8 cellular contexts compared by ENCODE assay signal in genomic region chr1:24555591-24556413, GRCh38. TPM values are rescaled to one million over a fixed set of nuclear protein-coding genes. Genes with fewer than 3 reads are reported as not detected.
DNase-seq lines count a peak whose midpoint lies in the region; ATAC-seq and TF ChIP-seq lines count a peak whose summit lies in the region.

NCMAP (plus strand) TSS chr1:24556087; CDS start chr1:24595431, 39,344 bp downstream.

- H3K36me3 Mint-ChIP-seq in CD8-positive, alpha-beta memory T cell = no peaks in the 10 kb centered on the region
- H3K36me3 Mint-ChIP-seq in brain = no peaks in the 10 kb centered on the region

- H3K9me3 Mint-ChIP-seq in CD8-positive, alpha-beta memory T cell = no peaks in the 10 kb centered on the region
- H3K9me3 Mint-ChIP-seq in brain = peaks cover 0 to 7% (median 0%) of the 10 kb centered on the region in 5 experiments

- no peaks in the 10 kb centered on the region for H3K36me3 ChIP-seq in CD8-positive, alpha-beta memory T cell (ENCODE audit: insufficient read depth, low read length)
- H3K36me3 ChIP-seq in RWPE2 (ENCODE audit: low read depth) (no peaks in the 10 kb centered on the region), right lobe of liver (no peaks in the 10 kb centered on the region), testis (ENCODE audit: low read depth, missing control alignments) (no peaks in the 10 kb centered on the region), adrenal gland (replicated peaks in 1 of 2) (no peaks in the 10 kb centered on the region)

- peak within 1 kb of the TSS; percentile 46 to 90 (median 73) for H3K4me3 Mint-ChIP-seq in CD8-positive, alpha-beta memory T cell
- peak within 1 kb of the TSS in 4 of 5 experiments; percentile 29 to 72 (median 70) for H3K4me3 Mint-ChIP-seq in brain

- peak; percentile 12 for TF ChIP-seq CTCF in RWPE2 (IDR thresholded peaks at IDR 0.05; ENCODE audit: poor library complexity, severe bottlenecking)
- no peak for TF ChIP-seq CTCF in brain (conservative IDR thresholded peaks at IDR 0.05)
- peak in 2 of 4 donors; percentile 35 to 42 for TF ChIP-seq CTCF in right lobe of liver (IDR thresholded peaks at IDR 0.05)
- TF ChIP-seq CTCF in testis (IDR thresholded peaks at IDR 0.05) = no peak
- TF ChIP-seq CTCF in adrenal gland (IDR thresholded peaks at IDR 0.05) = no peak

- TF ChIP-seq POLR2A in right lobe of liver (IDR thresholded peaks at IDR 0.05) = no peak
- TF ChIP-seq POLR2A in testis (IDR thresholded peaks at IDR 0.05) = no peak
- TF ChIP-seq POLR2A in adrenal gland (IDR thresholded peaks at IDR 0.05) = no peak

- H3K27me3 ChIP-seq in CD8-positive, alpha-beta memory T cell (ENCODE audit: insufficient read depth, low read length, poor library complexity, severe bottlenecking) = peaks cover 7% of the 10 kb centered on the region
- H3K27me3 ChIP-seq in RWPE2 (ENCODE audit: insufficient read depth, poor library complexity, severe bottlenecking) (no peaks in the 10 kb centered on the region), right lobe of liver (no peaks in the 10 kb centered on the region), testis (no peaks in the 10 kb centered on the region), adrenal gland (peaks cover 18% of the 10 kb centered on the region)

- H3K27me3 Mint-ChIP-seq in CD8-positive, alpha-beta memory T cell = peaks cover 15 to 37% of the 10 kb centered on the region in 2 donors
- H3K27me3 Mint-ChIP-seq in brain = peaks cover 59% of the 10 kb centered on the region

- DNase-seq in CD8-positive, alpha-beta memory T cell = peak; percentile 14 to 60 (median 45)
- DNase-seq in RWPE2 (ENCODE audit: low spot score) = no peak
- peak; percentile 69 to 81 (median 77) for DNase-seq in right lobe of liver
- peak; percentile 36 for DNase-seq in testis
- no peak for DNase-seq in DMS114 treated with DMSO at 0.1 percent for 48 hours (lab: John Stamatoyannopoulos, UW; ENCODE audit: unreplicated experiment)
- DNase-seq in NOMO-1 (lab: John Stamatoyannopoulos, UW; ENCODE audit: unreplicated experiment in 2 of 2) = no peak
- no peak for DNase-seq in adrenal gland

- no peak within 1 kb of the TSS for H3K27ac ChIP-seq in CD8-positive, alpha-beta memory T cell (ENCODE audit: low read depth, low read length)
- H3K27ac ChIP-seq in RWPE2 (ENCODE audit: poor library complexity, severe bottlenecking) (no peak within 1 kb of the TSS), right lobe of liver (peak within 1 kb of the TSS in 1 of 3 donors; percentile 56), testis (no peak within 1 kb of the TSS), adrenal gland (no peak within 1 kb of the TSS)

- peak within 1 kb of the TSS; percentile 32 for H3K4me3 ChIP-seq in CD8-positive, alpha-beta memory T cell (ENCODE audit: low read length)
- peak within 1 kb of the TSS; percentile 24 for H3K4me3 ChIP-seq in RWPE2 (ENCODE audit: severe bottlenecking)
- H3K4me3 ChIP-seq in right lobe of liver = peak within 1 kb of the TSS; percentile 31 to 56 (median 51)
- H3K4me3 ChIP-seq in testis = peak within 1 kb of the TSS in 1 of 2 donors; percentile 9
- H3K4me3 ChIP-seq in adrenal gland = peak within 1 kb of the TSS in 1 of 4 donors; percentile 26

- CTCF ChIA-PET in CD8-positive, alpha-beta memory T cell (lab: Charles Lee) = interaction anchor here (1.2 kb wide), 1 partner anchor 51 kb away, joined by 3 read pairs; no protein-coding TSS in a partner anchor

- 0% methylated on average over 2 of the region's 61 CpGs for WGBS in right lobe of liver (ENCODE audit: insufficient coverage, low coverage, low lambda C conversion rate, missing lambda C conversion rate)
- WGBS in testis, 2 donors = 2 to 4% methylated on average over 16 to 29 of the region's 61 CpGs
- 7 to 32% (median 13%) methylated on average over 8 to 61 of the region's 61 CpGs for WGBS in adrenal gland, 4 donors

- no peaks in the 10 kb centered on the region for H3K9me3 ChIP-seq in CD8-positive, alpha-beta memory T cell (ENCODE audit: low read length)
- H3K9me3 ChIP-seq in RWPE2 (ENCODE audit: severe bottlenecking) (no peaks in the 10 kb centered on the region), right lobe of liver (no peaks in the 10 kb centered on the region), testis (no peaks in the 10 kb centered on the region), adrenal gland (replicated peaks in 1 of 3) (no peaks in the 10 kb centered on the region)

- H3K4me1 ChIP-seq in CD8-positive, alpha-beta memory T cell (ENCODE audit: insufficient read depth, low read length) = peaks cover 9% of the 10 kb centered on the region
- H3K4me1 ChIP-seq in RWPE2 (ENCODE audit: insufficient read depth, poor library complexity, severe bottlenecking) = no peaks in the 10 kb centered on the region
- peaks cover 0 to 23% (median 9%) of the 10 kb centered on the region in 4 donors for H3K4me1 ChIP-seq in right lobe of liver
- no peaks in the 10 kb centered on the region for H3K4me1 ChIP-seq in testis
- H3K4me1 ChIP-seq in adrenal gland (replicated peaks in 1 of 2) = peaks cover 0 to 7% of the 10 kb centered on the region in 2 donors

- intact Hi-C loops in right lobe of liver (cut with DNase I) (loop anchor here in 1 of 2 donors (10.0 kb wide), 1 partner anchor 79 kb away; no protein-coding TSS in a partner anchor), testis (cut with DNase I; ENCODE audit: low total_unique reads) (no loop called here), adrenal gland (cut with DNase I) (no loop called here)

- peak within 1 kb of the TSS in 5 of 8 donors; percentile 28 to 83 (median 59) for H3K27ac Mint-ChIP-seq in CD8-positive, alpha-beta memory T cell
- H3K27ac Mint-ChIP-seq in brain = peak within 1 kb of the TSS in 2 of 5 experiments; percentile 66 to 79

- peaks cover 5 to 19% (median 8%) of the 10 kb centered on the region in 3 donors for H3K4me1 Mint-ChIP-seq in CD8-positive, alpha-beta memory T cell
- peaks cover 24% of the 10 kb centered on the region for H3K4me1 Mint-ChIP-seq in brain

- POLR2A ChIA-PET in CD8-positive, alpha-beta memory T cell (lab: Charles Lee) = no interaction called here

- peak; percentile 33; the same call in 1 of the 3 replicates for ATAC-seq in RWPE2 (ENCODE audit: low read depth)
- peak; percentile 81 to 91 (median 86) for ATAC-seq in right lobe of liver

RNA-seq across cellular contexts. Expression of gene NCMAP, which starts in this region (rescaled TPM):
- under 1 TPM in 1 of 2 experiments, not detected in 1; 0.04 TPM for total RNA-seq in CD8-positive, alpha-beta memory T cell
- polyA plus RNA-seq in CD8-positive, alpha-beta memory T cell = not detected
- polyA plus RNA-seq in brain (ENCODE audit: insufficient read depth, low read depth, low replicate concordance) (0.10 TPM), testis (ENCODE audit: insufficient read depth, low read depth, low replicate concordance) (0.26 TPM), adrenal gland (under 1 TPM in 2 of 3 donors, not detected in 1; 0.09 to 0.27 TPM)
- total RNA-seq in right lobe of liver (1 to 10 TPM in 3 of 6 experiments, under 1 TPM in 3; 0.81 to 2.6 (median 0.99) TPM), testis (1 to 10 TPM in 1 of 2 donors, under 1 TPM in 1; 0.24 to 1.1 TPM), adrenal gland (under 1 TPM in 2 of 8 donors, not detected in 6; under 0.01 to 0.11 TPM)

Comparison
In these comparisons a context has a peak if more than half of its experiments do, and no peak if none do; other contexts are left out.
1. Peak in DNase-seq and H3K4me3 ChIP-seq in CD8-positive, alpha-beta memory T cell; RNA of the gene not detected or under 1 TPM.
2. DNase-seq: peak in right lobe of liver (3 of 3) and testis (single experiment); none in RWPE2 (single experiment), DMS114 treated with DMSO at 0.1 percent for 48 hours (single experiment), NOMO-1 (0 of 2) and adrenal gland (0 of 7).